ENCODE assay signal across 8 cellular contexts in the genomic region with DNA sequence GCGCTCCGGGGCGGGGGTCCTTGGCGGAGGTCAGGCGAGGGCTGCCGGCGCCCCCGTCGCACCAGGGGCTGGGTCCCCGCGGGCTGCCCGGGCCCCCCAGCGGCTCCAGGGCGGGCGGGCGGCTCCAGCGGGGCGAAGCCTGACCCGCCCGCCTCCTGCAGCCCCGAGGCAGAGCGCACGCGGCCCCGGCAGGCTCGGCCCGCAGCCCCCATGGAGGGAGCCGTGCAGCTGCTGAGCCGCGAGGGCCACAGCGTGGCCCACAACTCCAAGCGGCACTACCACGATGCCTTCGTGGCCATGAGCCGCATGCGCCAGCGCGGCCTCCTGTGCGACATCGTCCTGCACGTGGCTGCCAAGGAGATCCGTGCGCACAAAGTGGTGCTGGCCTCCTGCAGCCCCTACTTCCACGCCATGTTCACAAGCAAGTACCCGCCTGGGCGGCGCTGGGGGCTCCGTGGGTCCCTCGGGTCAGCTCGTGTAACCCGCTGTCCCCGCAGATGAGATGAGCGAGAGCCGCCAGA. TPM values are rescaled to one million over a fixed set of nuclear protein-coding genes. Genes with fewer than 3 reads are reported as not detected.
DNase-seq lines count a peak whose midpoint lies in the region; TF ChIP-seq lines count a peak whose summit lies in the region.

No MANE protein-coding gene starts in this region.

- POLR2A ChIA-PET in RWPE1 (lab: Yijun Ruan, JAX; ENCODE audit: low non-redundant PET) = no interaction called here

- TF ChIP-seq EP300 in sigmoid colon (IDR thresholded peaks at IDR 0.05) = no peak

- CTCF ChIA-PET in RWPE1 (lab: Yijun Ruan, JAX) = interaction anchor here (0.7 kb wide), 1 partner anchor 15 kb away, joined by 3 read pairs; no protein-coding TSS in a partner anchor

- 35 to 38% methylated on average over 54 of the region's 54 CpGs for WGBS in sigmoid colon, 2 donors

- H3K4me1 ChIP-seq in sigmoid colon = peaks cover 0 to 51% (median 40%) of the 10 kb centered on the region in 4 donors

- DNase-seq in GM12865 (ENCODE audit: low read depth) = no peak
- no peak for DNase-seq in RWPE1 (ENCODE audit: low spot score)
- DNase-seq in fibroblast of pulmonary artery (ENCODE audit: low read depth) = no peak
- DNase-seq in sigmoid colon = no peak
- DNase-seq in GM19240 (ENCODE audit: insufficient read length, low spot score) = no peak
- DNase-seq in OCI-M2 (lab: John Stamatoyannopoulos, UW; ENCODE audit: unreplicated experiment) = no peak
- no peak for DNase-seq in midbrain (lab: John Stamatoyannopoulos, UW)
- no peak for DNase-seq in cortex of kidney (lab: John Stamatoyannopoulos, UW)

- intact Hi-C loops in sigmoid colon (cut with DNase I) = no loop called here

- no peaks in the 10 kb centered on the region for H3K9me3 ChIP-seq in sigmoid colon

- H3K36me3 ChIP-seq in sigmoid colon = peaks cover 3 to 23% (median 8%) of the 10 kb centered on the region in 4 donors

- no peak for TF ChIP-seq CTCF in GM12865 (IDR thresholded peaks at IDR 0.05; ENCODE audit: insufficient read depth, low read depth, low read length, missing control alignments)
- TF ChIP-seq CTCF in RWPE1 (conservative IDR thresholded peaks at IDR 0.05; ENCODE audit: low read depth) = no peak
- TF ChIP-seq CTCF in fibroblast of pulmonary artery (IDR thresholded peaks at IDR 0.05; ENCODE audit: low read length, missing control alignments) = no peak
- no peak for TF ChIP-seq CTCF in sigmoid colon (IDR thresholded peaks at IDR 0.05)

- peak overlapping the region; percentile 69 for H3K27ac ChIP-seq in RWPE1
- peak overlapping the region in 2 of 4 donors; percentile 53 to 54 for H3K27ac ChIP-seq in sigmoid colon

- peak overlapping the region; percentile 58 for H3K4me3 ChIP-seq in GM12865 (ENCODE audit: low read depth, low read length)
- H3K4me3 ChIP-seq in fibroblast of pulmonary artery (replicated peaks; ENCODE audit: low read depth, low read length) = peak overlapping the region; percentile 55
- peak overlapping the region; percentile 54 to 100 (median 86) for H3K4me3 ChIP-seq in sigmoid colon

- TF ChIP-seq POLR2A in sigmoid colon (IDR thresholded peaks at IDR 0.05) = no peak

- H3K27me3 ChIP-seq in sigmoid colon = peaks cover 0 to 4% (median 1%) of the 10 kb centered on the region in 3 donors

RNA-seq across cellular contexts. Expression of gene KLHL17, which starts 0.8 kb away (rescaled TPM):
- 10 to 100 TPM in 1 of 4 donors, 1 to 10 TPM in 3; 4.5 to 10.5 (median 5.1) TPM for total RNA-seq in sigmoid colon
- polyA plus RNA-seq in sigmoid colon = 10 to 100 TPM in 1 of 3 donors, 1 to 10 TPM in 1, under 1 TPM in 1; 0.69 to 10.8 (median 1.2) TPM

RNA-seq across cellular contexts. Expression of gene NOC2L, which starts 2.1 kb away (rescaled TPM):
- total RNA-seq in sigmoid colon = 10 to 100 TPM; 26.0 to 32.6 (median 27.8) TPM
- 10 to 100 TPM; 25.4 to 81.6 (median 25.8) TPM for polyA plus RNA-seq in sigmoid colon

RNA-seq across cellular contexts. Expression of gene PLEKHN1, which starts 5.1 kb away (rescaled TPM):
- not detected for total RNA-seq in sigmoid colon
- 1 to 10 TPM in 1 of 3 donors, under 1 TPM in 1, not detected in 1; 0.46 to 1.5 TPM for polyA plus RNA-seq in sigmoid colon

RNA-seq across cellular contexts. Expression of gene PERM1, which starts 20.7 kb away (rescaled TPM):
- total RNA-seq in sigmoid colon = under 1 TPM in 1 of 4 donors, not detected in 3; under 0.01 TPM
- under 1 TPM in 2 of 3 donors, not detected in 1; 0.16 to 0.69 TPM for polyA plus RNA-seq in sigmoid colon

RNA-seq across cellular contexts. Expression of gene SAMD11, which starts 37.5 kb away (rescaled TPM):
- total RNA-seq in sigmoid colon = 1 to 10 TPM; 2.1 to 4.6 (median 4.2) TPM
- 1 to 10 TPM in 2 of 3 donors, under 1 TPM in 1; 0.60 to 4.9 (median 3.7) TPM for polyA plus RNA-seq in sigmoid colon
